Comparison of ENCODE assay signal across 24 cellular contexts in genomic region chr7:43211693-43212092, GRCh38.
DNase-seq lines count a peak whose midpoint lies in the region; ATAC-seq and TF ChIP-seq lines count a peak whose summit lies in the region.
"Had no signal": no experiment of that assay in that cellular context is flagged by ENCODE, and none has a peak within 500 bp of the region (broad histone marks: within the 10 kb centered on the region; RNA-seq: fewer than 3 reads in every experiment).

No MANE protein-coding gene starts in this region.

- TF ChIP-seq EP300 in Ishikawa (IDR thresholded peaks at IDR 0.05; ENCODE audit: borderline replicate concordance), result peak; percentile 74

- no peak overlapping the region for H3K4me3 Mint-ChIP-seq in effector memory CD8-positive, alpha-beta T cell
- H3K4me3 Mint-ChIP-seq: activated T-cell treated with anti-CD3 and anti-CD28 coated beads, Interleukin-2, amount 50 U/mL, for 4 hours; endodermal cell; immature natural killer cell had no signal

- H3K4me1 Mint-ChIP-seq in effector memory CD8-positive, alpha-beta T cell (ENCODE audit: low read depth in 2 of 2), result no peaks in the 10 kb centered on the region
- H3K4me1 Mint-ChIP-seq: immature natural killer cell had no signal

- H3K27ac Mint-ChIP-seq in effector memory CD8-positive, alpha-beta T cell, result no peak overlapping the region
- H3K27ac Mint-ChIP-seq: endodermal cell, immature natural killer cell had no signal

- no peaks in the 10 kb centered on the region for H3K9me3 Mint-ChIP-seq in effector memory CD8-positive, alpha-beta T cell
- H3K9me3 Mint-ChIP-seq: activated T-cell treated with anti-CD3 and anti-CD28 coated beads, Interleukin-2, amount 50 U/mL, for 4 hours; endodermal cell; immature natural killer cell had no signal

- peaks cover 3% of the 10 kb centered on the region for H3K36me3 Mint-ChIP-seq in effector memory CD8-positive, alpha-beta T cell (ENCODE audit: insufficient read depth)
- H3K36me3 Mint-ChIP-seq: immature natural killer cell had no signal

- DNase-seq in Caki2 (ENCODE audit: low read depth) (peak; percentile 18), iris pigment epithelial cell (ENCODE audit: low read depth) (peak; percentile 10), renal cortical epithelial cell (ENCODE audit: low read depth) (peak; percentile 61), GM03348 (ENCODE audit: low spot score) (no peak), NCI-H226 (no peak)
- no peak for DNase-seq in effector memory CD8-positive, alpha-beta T cell
- DNase-seq: activated CD4-positive, alpha-beta T cell treated with anti-CD3 and anti-CD28 coated beads for 4 hours; activated naive CD4-positive, alpha-beta T cell; activated T-cell treated with anti-CD3 and anti-CD28 coated beads, Interleukin-2, amount 50 U/mL, for 4 hours; C1 segment of cervical spinal cord; cortex of kidney; esophagus squamous epithelium; immature natural killer cell; KBM-7; NCI-H146; NCI-H510A treated with DMSO at 0.1 percent for 48 hours; NK-92 treated with Interleukin-12 subunit alpha and Interleukin-12 subunit beta, amount 100 ng/mL, for 24 hours; Peyer's patch; SJCRH30; T-helper 1 cell; upper lobe of left lung had no signal

- no peak for TF ChIP-seq RAD21 in Ishikawa (IDR thresholded peaks at IDR 0.05; ENCODE audit: low read depth)

- H3K27me3 Mint-ChIP-seq in effector memory CD8-positive, alpha-beta T cell, result peaks cover 33 to 54% of the 10 kb centered on the region in 2 donors

- in situ Hi-C loops in Caki2 (cut with HindIII; ENCODE audit: low pct_unique_long_range_greater_than_20kb, low sequenced_read_pairs), result no loop called here

- ATAC-seq in effector memory CD8-positive, alpha-beta T cell (replicated peaks), result no peak
- ATAC-seq in HG02678 (IDR thresholded peaks at IDR 0.05; ENCODE audit: unreplicated experiment), result no peak
- ATAC-seq: activated T-cell treated with anti-CD3 and anti-CD28 coated beads, Interleukin-2, amount 50 U/mL, for 4 hours had no signal

TF ChIP-seq in Ishikawa, 13 proteins besides CTCF, POLR2A, EP300 and RAD21:
- TF ChIP-seq FOXM1 (IDR thresholded peaks at IDR 0.05; ENCODE audit: borderline replicate concordance, low read depth) (peak; percentile 39; the same call in 1 of the 2 replicates), EGR1 (IDR thresholded peaks at IDR 0.05) (no peak), NFIC (IDR thresholded peaks at IDR 0.05) (0 out of 2 replicates have a peak, but pooled peaks have one; percentile 16), TEAD4 (IDR thresholded peaks at IDR 0.05) (peak; percentile 97)

Comparison
In these comparisons a context has a peak if more than half of its experiments do, and no peak if none do; other contexts are left out.
1. DNase-seq: peak in Caki2 (single experiment), iris pigment epithelial cell (single experiment) and renal cortical epithelial cell (single experiment); none in GM03348 (single experiment), NCI-H226 (single experiment) and effector memory CD8-positive, alpha-beta T cell (0 of 3).